Comparison of ENCODE assay signal across 8 cellular contexts in the genomic region with DNA sequence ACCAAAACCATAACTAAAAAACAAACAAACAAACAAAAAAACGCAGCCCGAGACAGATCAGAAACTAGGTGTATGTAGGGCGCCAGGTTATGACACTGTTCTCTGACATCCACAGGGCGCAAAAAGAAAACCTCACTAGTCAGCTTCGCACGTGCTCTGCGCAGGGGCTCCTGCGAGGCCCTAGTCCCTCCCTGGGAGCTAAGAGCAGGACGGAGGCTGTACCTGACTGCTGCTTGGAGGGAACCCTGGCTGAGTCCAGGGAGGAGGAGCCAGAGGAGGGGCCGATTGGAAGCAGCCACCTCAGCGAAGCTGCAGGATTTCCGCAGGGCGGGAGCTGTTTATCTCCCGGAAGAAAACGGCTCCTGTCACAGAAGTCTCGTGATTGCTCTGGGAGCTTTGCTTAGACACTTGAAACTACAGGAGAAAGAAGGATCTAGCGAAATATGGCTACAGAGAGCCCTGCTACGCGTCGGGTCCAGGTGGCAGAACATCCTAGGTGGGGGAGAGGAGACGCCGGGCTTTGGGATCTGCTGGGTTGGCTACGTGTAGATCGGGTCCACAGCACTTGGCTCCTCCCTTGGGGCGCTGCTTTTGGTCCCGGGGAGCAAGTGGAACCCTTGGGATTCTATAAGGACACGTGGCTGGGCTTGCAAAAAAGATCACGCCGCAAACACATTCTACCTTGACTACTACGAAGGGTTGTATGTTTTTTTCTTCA. TPM values are rescaled to one million over a fixed set of nuclear protein-coding genes. Genes with fewer than 3 reads are reported as not detected.
DNase-seq lines count a peak whose midpoint lies in the region; ATAC-seq and TF ChIP-seq lines count a peak whose summit lies in the region.

TSS of gene GALK2 (plus strand) at position 368 of the 718 bp plus-strand sequence. CDS start at position 444, 76 bp downstream.

- H3K27me3 ChIP-seq in colonic mucosa: no peaks in the 10 kb centered on the region

- TF ChIP-seq POLR2A in GM19099 (IDR thresholded peaks at IDR 0.05; ENCODE audit: extremely low read depth, insufficient read length, low read depth): peak; percentile 82

- intact Hi-C loops in colonic mucosa (cut with DNase I): no loop called here
- intact Hi-C loops in left colon (cut with DNase I, micrococcal nuclease): no loop called here

- peak; percentile 81 to 84 for DNase-seq in AML-193 (lab: John Stamatoyannopoulos, UW)
- DNase-seq in NCI-H510A treated with DMSO at 0.1 percent for 48 hours (lab: John Stamatoyannopoulos, UW): peak; percentile 90
- peak; percentile 89 for DNase-seq in activated CD4-positive, alpha-beta T cell treated with anti-CD3 and anti-CD28 coated beads for 48 hours
- peak; percentile 95 for DNase-seq in colonic mucosa
- DNase-seq in left colon: peak; percentile 91 to 95
- peak; percentile 88 for DNase-seq in stimulated activated CD4-positive, alpha-beta T cell treated with anti-CD3 and anti-CD28 coated beads, Interleukin-1b, Interleukin-23, amount 100 ng/mL, for 48 hours

- ATAC-seq in HG03432 (IDR thresholded peaks at IDR 0.05; ENCODE audit: unreplicated experiment) (peak; percentile 99), left colon (peak; percentile 99)

- no peaks in the 10 kb centered on the region for H3K36me3 ChIP-seq in colonic mucosa

- no peaks in the 10 kb centered on the region for H3K4me1 ChIP-seq in colonic mucosa

- peak within 1 kb of the TSS; percentile 57 to 69 for H3K9ac ChIP-seq in colonic mucosa (ENCODE audit: low read depth in 2 of 2, low read length in 2 of 2)

- peak within 1 kb of the TSS; percentile 90 for H3K27ac ChIP-seq in colonic mucosa

- TF ChIP-seq CTCF in colonic mucosa (IDR thresholded peaks at IDR 0.05): no peak

- no peaks in the 10 kb centered on the region for H3K9me3 ChIP-seq in colonic mucosa

- peak within 1 kb of the TSS; percentile 57 for H3K4me3 ChIP-seq in colonic mucosa

RNA-seq across cellular contexts. Expression of gene GALK2, which starts in this region (rescaled TPM):
- 10 to 100 TPM; 39.7 to 48.3 TPM for total RNA-seq in colonic mucosa
- 10 to 100 TPM; 34.9 to 38.5 TPM for total RNA-seq in left colon

Comparison
In these comparisons a context has a peak if more than half of its experiments do, and no peak if none do; other contexts are left out.
1. Peak in every context shown above with its lines: DNase-seq, ATAC-seq, H3K4me3 ChIP-seq and H3K27ac ChIP-seq.